ENCODE assay signal across 20 cellular contexts in the genomic region with DNA sequence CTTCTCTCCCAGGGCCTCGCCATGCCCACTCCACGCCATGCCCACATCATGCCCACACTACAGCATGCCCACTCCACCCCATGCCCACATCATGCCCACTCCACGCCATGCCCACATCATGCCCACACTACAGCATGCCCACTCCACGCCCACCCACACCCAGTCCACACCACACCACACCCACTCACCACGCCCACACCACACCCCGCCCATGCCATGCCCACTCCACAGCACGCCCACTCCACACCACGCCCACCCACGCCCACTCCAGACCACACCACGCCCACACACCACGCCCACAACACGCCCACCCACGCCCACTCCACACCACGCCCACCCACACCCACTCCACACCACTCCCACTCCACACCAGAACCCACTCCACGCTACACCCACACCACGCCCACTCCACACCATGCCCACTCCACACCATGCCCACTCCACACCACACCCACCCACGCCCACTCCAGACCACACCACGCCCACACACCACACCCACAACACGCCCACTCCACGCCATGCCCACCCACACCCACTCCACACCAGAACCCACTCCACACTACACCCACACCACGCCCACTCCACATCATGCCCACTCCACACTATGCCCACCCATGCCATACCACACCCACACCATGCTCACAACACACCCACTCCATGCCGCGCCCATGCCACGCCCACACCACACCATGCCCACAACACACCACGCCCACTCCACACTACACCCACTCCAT.
DNase-seq lines count a peak whose midpoint lies in the region; ATAC-seq, FAIRE-seq and TF ChIP-seq lines count a peak whose summit lies in the region.
"Had no signal": no experiment of that assay in that cellular context is flagged by ENCODE, and none has a peak within 500 bp of the region (broad histone marks: within the 10 kb centered on the region; RNA-seq: fewer than 3 reads in every experiment).

No MANE protein-coding gene starts in this region.

- TF ChIP-seq POLR2A in H1 (IDR thresholded peaks at IDR 0.05; ENCODE audit: control extremely low read depth in 1 of 2, low read depth in 2 of 2, low read length in 2 of 2): no peak

- no peak overlapping the region for H4K12ac ChIP-seq in trophoblast cell (ENCODE audit: low read depth, low read length)

- H2BK20ac ChIP-seq in H1 (ENCODE audit: low read length): no peak overlapping the region

- H2BK5ac ChIP-seq in H1 (ENCODE audit: low read depth, low read length) (0 out of 2 replicates have a peak overlapping the region, but pooled peaks have one; percentile 7), trophoblast cell (ENCODE audit: low read depth, low read length, poor library complexity) (no peak overlapping the region)

- H3K36me3 ChIP-seq in BLaER1 (no peaks in the 10 kb centered on the region), HEK293 (ENCODE audit: control insufficient read depth in 2 of 2, insufficient read depth in 1 of 2, low read length in 2 of 2) (no peaks in the 10 kb centered on the region), H1 (ENCODE audit: control insufficient read depth in 2 of 4, insufficient read depth in 4 of 4, low read length in 3 of 4) (no peaks in the 10 kb centered on the region), trophoblast cell (ENCODE audit: control insufficient read depth in 1 of 2, insufficient read depth in 2 of 2, low read length in 2 of 2) (no peaks in the 10 kb centered on the region), small intestine (ENCODE audit: control insufficient read depth in 2 of 2, insufficient read depth in 2 of 2, low read length in 2 of 2) (no peaks in the 10 kb centered on the region)
- H3K36me3 ChIP-seq: thoracic aorta had no signal

- H3K56ac ChIP-seq in H1 (replicated peaks; ENCODE audit: insufficient read length, low read depth, low read length): no peak overlapping the region

- no peak overlapping the region for H2BK120ac ChIP-seq in H1 (replicated peaks; ENCODE audit: low read depth, low read length)
- H2BK120ac ChIP-seq in trophoblast cell (ENCODE audit: insufficient read depth, low read length, poor library complexity): no peak overlapping the region

- H3K9me3 Mint-ChIP-seq in activated naive CD4-positive, alpha-beta T cell treated with anti-CD3 and anti-CD28 coated beads, Interleukin-2, amount 50 U/mL, for 72 hours: no peaks in the 10 kb centered on the region
- H3K9me3 Mint-ChIP-seq: GM23338 had no signal

- H2AK5ac ChIP-seq in H1 (ENCODE audit: low read depth, low read length) (0 out of 2 replicates have a peak overlapping the region, but pooled peaks have one; percentile 82), trophoblast cell (ENCODE audit: low read length) (no peak overlapping the region)

- CTCF ChIA-PET in HEK293 (lab: Yijun Ruan, JAX): interaction anchor here (0.6 kb wide), 1 partner anchor 50 kb away, joined by 3 read pairs; no protein-coding TSS in a partner anchor
- CTCF ChIA-PET in H1 (lab: Charles Lee; ENCODE audit: partially characterized antibody): no interaction called here

- no peak overlapping the region for H3K27ac ChIP-seq in BLaER1
- H3K27ac ChIP-seq in HEK293 (ENCODE audit: extremely low read depth, low read depth, low read length): no peak overlapping the region
- H3K27ac ChIP-seq in H1 (ENCODE audit: low read depth, low read length): no peak overlapping the region
- no peak overlapping the region for H3K27ac ChIP-seq in trophoblast cell (ENCODE audit: low read depth, low read length)
- H3K27ac ChIP-seq in small intestine (ENCODE audit: low read depth in 1 of 2, low read length in 1 of 2): no peak overlapping the region
- H3K27ac ChIP-seq: thoracic aorta had no signal

- no peak overlapping the region for H3K9ac ChIP-seq in BLaER1
- H3K9ac ChIP-seq in H1 (replicated peaks in 1 of 4; ENCODE audit: extremely low read depth in 1 of 4, low read depth in 3 of 4, low read length in 3 of 4): no peak overlapping the region
- no peak overlapping the region for H3K9ac ChIP-seq in trophoblast cell (ENCODE audit: low read length)

- H3K23ac ChIP-seq in H1 (ENCODE audit: insufficient read length) (no peak overlapping the region), trophoblast cell (ENCODE audit: low read length) (no peak overlapping the region)

- H3K4ac ChIP-seq in H1 (replicated peaks; ENCODE audit: insufficient read length, low read depth, low read length): no peak overlapping the region
- no peak overlapping the region for H3K4ac ChIP-seq in trophoblast cell (ENCODE audit: low read depth, low read length)

- H3K14ac ChIP-seq in H1 (ENCODE audit: insufficient read length) (no peak overlapping the region), trophoblast cell (ENCODE audit: low read length) (no peak overlapping the region)

- H3K18ac ChIP-seq in H1 (ENCODE audit: extremely low read depth, low read length): no peak overlapping the region
- H3K18ac ChIP-seq in trophoblast cell (ENCODE audit: low read length): no peak overlapping the region

- no peak overlapping the region for H2AFZ ChIP-seq in H1 (ENCODE audit: low read length)
- H2AFZ ChIP-seq in trophoblast cell (ENCODE audit: insufficient read depth, low read length, poor library complexity): no peak overlapping the region
- H2AFZ ChIP-seq: GM23338 had no signal

- TF ChIP-seq CTCF in HEK293 (tag by site-specific recombination; IDR thresholded peaks at IDR 0.05) (no peak), H1 (IDR thresholded peaks at IDR 0.05; ENCODE audit: control extremely low read depth in 1 of 3, insufficient read depth in 1 of 3, low read depth in 1 of 3, low read length in 3 of 3) (no peak)

- POLR2A ChIA-PET in HEK293 (lab: Yijun Ruan, JAX) (no interaction called here), H1 (lab: Charles Lee; ENCODE audit: partially characterized antibody) (no interaction called here)

- no peaks in the 10 kb centered on the region for H3K79me1 ChIP-seq in H1 (ENCODE audit: low read depth, low read length)
- no peaks in the 10 kb centered on the region for H3K79me1 ChIP-seq in trophoblast cell (ENCODE audit: low read length)

- H2BK15ac ChIP-seq in H1 (ENCODE audit: low read length): no peak overlapping the region; the same call in 1 of the 2 replicates

- WGBS in H1 (ENCODE audit: extremely low coverage in 1 of 2, insufficient coverage in 1 of 2, insufficient read length in 1 of 2, insufficient replicate concordance in 2 of 2, low coverage in 1 of 2, low lambda C conversion rate in 2 of 2, missing lambda C conversion rate in 1 of 2), 2 experiments: 80% methylated on average over 12 of the region's 25 CpGs; no CpG with 5 or more reads in 1 of the 2 experiments
- WGBS in trophoblast cell (ENCODE audit: extremely low coverage, insufficient coverage, insufficient read length): no CpG with 5 or more reads among the region's 25 CpGs
- WGBS in small intestine, 3 donors: 83 to 84% (median 83%) methylated on average over 23 to 25 of the region's 25 CpGs

- H3K9me3 ChIP-seq in BLaER1: no peaks in the 10 kb centered on the region
- H3K9me3 ChIP-seq in HEK293 (ENCODE audit: control insufficient read depth, insufficient read depth, low read depth, low read length): no peaks in the 10 kb centered on the region
- H3K9me3 ChIP-seq in H1 (ENCODE audit: insufficient read depth in 2 of 2, low read depth in 1 of 2, low read length in 1 of 2): no peaks in the 10 kb centered on the region
- H3K9me3 ChIP-seq in trophoblast cell (ENCODE audit: insufficient read depth, low read depth, low read length): peaks cover 10% of the 10 kb centered on the region
- H3K9me3 ChIP-seq in small intestine (ENCODE audit: control insufficient read depth, low read depth): no peaks in the 10 kb centered on the region
- H3K9me3 ChIP-seq: thoracic aorta had no signal

- no peak for TF ChIP-seq RAD21 in H1 (IDR thresholded peaks at IDR 0.05 in 1 of 2, conservative IDR thresholded peaks at IDR 0.05 in 1 of 2; ENCODE audit: low read depth in 2 of 2, low read length in 2 of 2)

- H3K27ac Mint-ChIP-seq in activated naive CD4-positive, alpha-beta T cell treated with anti-CD3 and anti-CD28 coated beads, Interleukin-2, amount 50 U/mL, for 72 hours: peak overlapping the region in 1 of 2 donors; percentile 86
- H3K27ac Mint-ChIP-seq: GM23338, nephron had no signal

- H4K91ac ChIP-seq in H1 (replicated peaks; ENCODE audit: insufficient read length, low read length) (no peak overlapping the region), trophoblast cell (ENCODE audit: low read depth, low read length) (no peak overlapping the region)

- H3K79me2 ChIP-seq in H1 (ENCODE audit: control insufficient read depth in 1 of 2, insufficient read depth in 2 of 2, low read length in 2 of 2): no peaks in the 10 kb centered on the region
- no peaks in the 10 kb centered on the region for H3K79me2 ChIP-seq in trophoblast cell (ENCODE audit: control insufficient read depth, insufficient read depth, low read length, poor library complexity)

- H3K27me3 ChIP-seq in BLaER1 (0 out of 2 replicates have a peak, but pooled peaks cover 11% of the 10 kb centered on the region), H1 (replicated peaks in 1 of 4; ENCODE audit: control insufficient read depth in 3 of 4, extremely low read depth in 1 of 4, insufficient read depth in 3 of 4, low read length in 3 of 4) (no peaks in the 10 kb centered on the region), trophoblast cell (ENCODE audit: insufficient read depth, low read length) (no peaks in the 10 kb centered on the region), small intestine (ENCODE audit: control insufficient read depth in 2 of 2, insufficient read depth in 2 of 2, low read length in 2 of 2) (no peaks in the 10 kb centered on the region)

- DNase-seq in H1 (ENCODE audit: low read depth in 1 of 2, low spot score in 2 of 2) (peak in 1 of 2 experiments; percentile 17), trophoblast cell (no peak), small intestine (no peak), NCI-H1436 treated with DMSO at 0.1 percent for 48 hours (lab: John Stamatoyannopoulos, UW) (no peak)
- no peak for DNase-seq in activated naive CD4-positive, alpha-beta T cell treated with anti-CD3 and anti-CD28 coated beads, Interleukin-2, amount 50 U/mL, for 72 hours (ENCODE audit: low spot score in 2 of 2)
- DNase-seq: activated CD4-positive, CD25-positive, alpha-beta regulatory T cell treated with anti-CD3 and anti-CD28 coated beads, Interleukin-2, amount 50 U/mL, for 72 hours; activated gamma-delta T cell treated with Interleukin-2 at 50 U/mL for 16 hours; AML-193; mammary epithelial cell; NCI-H1694 treated with DMSO at 0.1 percent for 48 hours; SIG-M5 had no signal

- H2BK12ac ChIP-seq in H1 (ENCODE audit: low read depth, low read length) (no peak overlapping the region), trophoblast cell (ENCODE audit: low read length) (no peak overlapping the region)

- no peak for TF ChIP-seq EP300 in H1 (IDR thresholded peaks at IDR 0.05; ENCODE audit: borderline replicate concordance in 1 of 2, low read depth in 2 of 2, low read length in 2 of 2)

- H3K4me3 ChIP-seq in BLaER1 (no peak overlapping the region), HEK293 (ENCODE audit: low read depth, low read length) (no peak overlapping the region), H1 (ENCODE audit: extremely low read depth in 1 of 4, insufficient read depth in 2 of 4, low read depth in 3 of 4, low read length in 4 of 4) (no peak overlapping the region), trophoblast cell (ENCODE audit: low read depth, low read length) (peak overlapping the region; percentile 18), small intestine (ENCODE audit: low read depth in 1 of 2, low read length in 2 of 2) (no peak overlapping the region)
- H3K4me3 ChIP-seq: GM23338, thoracic aorta had no signal

- peaks cover 7% of the 10 kb centered on the region; the same call in 1 of the 2 replicates for H3K23me2 ChIP-seq in H1 (ENCODE audit: low read depth, low read length)

- H3K4me1 ChIP-seq in BLaER1 (peaks cover 48% of the 10 kb centered on the region), HEK293 (ENCODE audit: control insufficient read depth, insufficient read depth, low read length) (no peaks in the 10 kb centered on the region), H1 (replicated peaks in 1 of 4; ENCODE audit: control insufficient read depth in 3 of 4, insufficient read depth in 4 of 4, low read length in 3 of 4) (no peaks in the 10 kb centered on the region), trophoblast cell (ENCODE audit: control insufficient read depth in 1 of 2, insufficient read depth in 2 of 2, low read length in 2 of 2) (no peaks in the 10 kb centered on the region), small intestine (ENCODE audit: control insufficient read depth in 2 of 2, insufficient read depth in 1 of 2, low read depth in 1 of 2, low read length in 1 of 2) (no peaks in the 10 kb centered on the region)

- peak overlapping the region; percentile 68; the same call in 1 of the 2 replicates for H4K8ac ChIP-seq in H1 (ENCODE audit: extremely low read depth, insufficient read depth, low read length)
- no peak overlapping the region for H4K8ac ChIP-seq in trophoblast cell (ENCODE audit: low read depth, low read length)

- FAIRE-seq in H1 (lab: Jason Lieb, UNC) (no peak), small intestine (lab: Jason Lieb, UNC) (no peak)
- FAIRE-seq: colon, G401.6, GM12891 had no signal

- H3K36me3 Mint-ChIP-seq in activated naive CD4-positive, alpha-beta T cell treated with anti-CD3 and anti-CD28 coated beads, Interleukin-2, amount 50 U/mL, for 72 hours: no peaks in the 10 kb centered on the region

- H3K4me2 ChIP-seq in BLaER1: peak overlapping the region; percentile 69; the same call in 1 of the 2 replicates
- no peak overlapping the region for H3K4me2 ChIP-seq in H1 (ENCODE audit: insufficient read depth in 1 of 2, low read depth in 2 of 2, low read length in 2 of 2)
- H3K4me2 ChIP-seq in trophoblast cell (ENCODE audit: low read length): no peak overlapping the region
- H3K4me2 ChIP-seq: GM23338 had no signal

- no peak overlapping the region for H4K5ac ChIP-seq in H1 (ENCODE audit: insufficient read length, low read depth, low read length)

- H4K20me1 ChIP-seq in BLaER1 (no peaks in the 10 kb centered on the region), H1 (replicated peaks in 1 of 2; ENCODE audit: control insufficient read depth in 1 of 2, insufficient read depth in 2 of 2, low read length in 2 of 2) (peaks cover 0 to 5% of the 10 kb centered on the region in 2 experiments)

- no peak for ATAC-seq in activated naive CD4-positive, alpha-beta T cell treated with anti-CD3 and anti-CD28 coated beads, Interleukin-2, amount 50 U/mL, for 72 hours
- no peak for ATAC-seq in HG03095 (IDR thresholded peaks at IDR 0.05; ENCODE audit: unreplicated experiment)
